In the genomic region with DNA sequence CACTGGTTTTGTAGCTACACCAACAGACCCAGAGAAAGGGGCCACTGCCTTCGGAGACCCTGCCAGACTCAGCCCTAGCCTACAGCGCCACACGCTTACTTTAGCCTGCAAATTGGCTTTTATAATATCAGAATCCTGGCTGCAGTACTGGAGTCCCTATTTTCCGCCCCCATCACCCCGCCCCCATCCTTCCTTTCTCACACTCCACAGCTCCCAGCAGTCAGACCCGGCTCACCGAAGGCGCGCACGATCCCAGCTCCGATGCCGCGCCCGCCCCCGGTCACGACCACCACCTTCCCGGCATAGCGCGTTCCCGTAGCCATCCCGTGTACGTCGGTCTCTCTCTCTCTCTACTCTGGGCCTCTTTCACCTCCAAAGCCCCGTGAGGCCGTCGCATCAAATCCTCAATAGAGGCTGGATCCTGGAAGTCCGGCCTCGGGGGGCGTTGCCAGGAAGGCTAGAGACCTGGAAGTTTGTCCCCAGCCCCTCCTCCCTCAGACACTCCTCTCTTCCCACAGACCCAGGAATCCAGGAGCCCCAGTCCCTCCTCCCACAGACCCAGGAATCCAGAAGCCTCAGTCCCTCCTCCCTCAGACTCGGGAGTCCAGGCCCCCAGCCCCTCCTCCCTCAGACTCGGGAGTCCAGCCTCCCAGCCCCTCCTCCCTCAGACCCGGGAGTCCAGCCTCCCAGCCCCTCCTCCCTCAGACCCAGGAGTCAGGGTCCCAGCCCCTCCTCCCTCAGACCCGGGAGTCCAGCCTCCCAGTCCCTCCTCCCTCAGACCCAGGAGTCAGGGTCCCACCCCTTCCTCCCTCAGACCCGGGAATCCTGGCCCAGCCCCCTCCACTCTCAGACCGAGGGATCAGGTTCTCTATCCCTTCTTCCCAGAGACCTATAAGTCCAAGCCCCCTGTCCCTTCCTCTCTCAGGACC, we compare ENCODE assay signal across 8 cellular contexts. TPM values are rescaled to one million over a fixed set of nuclear protein-coding genes. Genes with fewer than 3 reads are reported as not detected.
DNase-seq lines count a peak whose midpoint lies in the region; ATAC-seq and TF ChIP-seq lines count a peak whose summit lies in the region.

Gene HSD17B14 (minus strand): TSS at position 403 of the 929 bp plus-strand sequence. CDS start 80 bp downstream, at position 323.

- H3K36me3 ChIP-seq in trophoblast cell (ENCODE audit: control insufficient read depth in 1 of 2, insufficient read depth in 2 of 2, low read length in 2 of 2) = peaks cover 13 to 14% of the 10 kb centered on the region in 2 experiments

- peak within 1 kb of the TSS; percentile 49 for H4K12ac ChIP-seq in trophoblast cell (ENCODE audit: low read depth, low read length)

- H2AFZ ChIP-seq in trophoblast cell (ENCODE audit: insufficient read depth, low read length, poor library complexity) = peak within 1 kb of the TSS; percentile 48

- H3K79me1 ChIP-seq in trophoblast cell (ENCODE audit: low read length) = peaks cover 14% of the 10 kb centered on the region

- DNase-seq in D341Med (ENCODE audit: low spot score) (peak; percentile 58), glutamatergic neuron (peak; percentile 42), trophoblast cell (peak; percentile 27 to 42), NOMO-1 treated with DMSO at 0.1 percent for 48 hours (lab: John Stamatoyannopoulos, UW; ENCODE audit: unreplicated experiment) (no peak)
- DNase-seq in activated T-cell treated with anti-CD3 and anti-CD28 coated beads, Interleukin-2, amount 50 U/mL, for 48 hours = peak; percentile 26 to 38

- H2AK5ac ChIP-seq in trophoblast cell (ENCODE audit: low read length) = peak within 1 kb of the TSS; percentile 57

- peak within 1 kb of the TSS; percentile 32 for H3K14ac ChIP-seq in trophoblast cell (ENCODE audit: low read length)

- peak within 1 kb of the TSS; percentile 86 for H2BK5ac ChIP-seq in trophoblast cell (ENCODE audit: low read depth, low read length, poor library complexity)

- H3K18ac ChIP-seq in trophoblast cell (ENCODE audit: low read length) = peak within 1 kb of the TSS; percentile 91

- H3K27me3 Mint-ChIP-seq in glutamatergic neuron (ENCODE audit: unreplicated experiment) = peaks cover 7% of the 10 kb centered on the region

- peaks cover 2% of the 10 kb centered on the region for H3K4me1 Mint-ChIP-seq in glutamatergic neuron (ENCODE audit: low read depth, unreplicated experiment)

- no peak within 1 kb of the TSS for H3K23ac ChIP-seq in trophoblast cell (ENCODE audit: low read length)

- peak; percentile 36 for TF ChIP-seq CTCF in glutamatergic neuron (IDR thresholded peaks at IDR 0.05; ENCODE audit: partially characterized antibody, unreplicated experiment)

- peak within 1 kb of the TSS; percentile 77 for H3K4me3 ChIP-seq in trophoblast cell (ENCODE audit: low read depth, low read length)

- peaks cover 6% of the 10 kb centered on the region for H3K9me3 Mint-ChIP-seq in glutamatergic neuron (ENCODE audit: unreplicated experiment)

- no peaks in the 10 kb centered on the region for H3K27me3 ChIP-seq in trophoblast cell (ENCODE audit: insufficient read depth, low read length)

- H3K4me3 Mint-ChIP-seq in glutamatergic neuron (ENCODE audit: unreplicated experiment) = peak within 1 kb of the TSS; percentile 84

- peak within 1 kb of the TSS; percentile 61 for H2BK120ac ChIP-seq in trophoblast cell (ENCODE audit: insufficient read depth, low read length, poor library complexity)

- H3K4me2 ChIP-seq in trophoblast cell (ENCODE audit: low read length) = peak within 1 kb of the TSS; percentile 79

- ATAC-seq in HG02642 (IDR thresholded peaks at IDR 0.05; ENCODE audit: poor library complexity, unreplicated experiment) (peak; percentile 2), HG03159 (IDR thresholded peaks at IDR 0.05; ENCODE audit: unreplicated experiment) (no peak), HG03039 (IDR thresholded peaks at IDR 0.05; ENCODE audit: unreplicated experiment) (no peak)

- WGBS in trophoblast cell (ENCODE audit: extremely low coverage, insufficient coverage, insufficient read length) = no CpG with 5 or more reads among the region's 35 CpGs

- H4K91ac ChIP-seq in trophoblast cell (ENCODE audit: low read depth, low read length) = peak within 1 kb of the TSS; percentile 30

- H3K9ac ChIP-seq in trophoblast cell (ENCODE audit: low read length) = peak within 1 kb of the TSS; percentile 86

- H3K79me2 ChIP-seq in trophoblast cell (ENCODE audit: control insufficient read depth, insufficient read depth, low read length, poor library complexity) = peaks cover 2% of the 10 kb centered on the region

- H4K8ac ChIP-seq in trophoblast cell (ENCODE audit: low read depth, low read length) = peak within 1 kb of the TSS; percentile 58

- peak within 1 kb of the TSS; percentile 80 for H3K27ac ChIP-seq in trophoblast cell (ENCODE audit: low read depth, low read length)

- H3K4ac ChIP-seq in trophoblast cell (ENCODE audit: low read depth, low read length) = peak within 1 kb of the TSS; percentile 35

- peaks cover 2% of the 10 kb centered on the region in 2 experiments for H3K4me1 ChIP-seq in trophoblast cell (ENCODE audit: control insufficient read depth in 1 of 2, insufficient read depth in 2 of 2, low read length in 2 of 2)

- peaks cover 4% of the 10 kb centered on the region for H3K36me3 Mint-ChIP-seq in glutamatergic neuron (ENCODE audit: unreplicated experiment)

- H2BK12ac ChIP-seq in trophoblast cell (ENCODE audit: low read length) = peak within 1 kb of the TSS; percentile 52

- peak within 1 kb of the TSS; percentile 28 for H3K27ac Mint-ChIP-seq in glutamatergic neuron (ENCODE audit: unreplicated experiment)

- no peaks in the 10 kb centered on the region for H3K9me3 ChIP-seq in trophoblast cell (ENCODE audit: insufficient read depth, low read depth, low read length)

RNA-seq across cellular contexts. Expression of gene HSD17B14, which starts in this region (rescaled TPM):
- total RNA-seq in glutamatergic neuron (ENCODE audit: unreplicated experiment) = 1.0 TPM
- polyA plus RNA-seq in trophoblast cell (2013) = 22.2 and 25.7 TPM in 2 replicates
